Comparison of ENCODE assay signal across 9 cellular contexts in genomic region chr22:44037519-44038370, GRCh38. TPM values are rescaled to one million over a fixed set of nuclear protein-coding genes. Genes with fewer than 3 reads are reported as not detected.
DNase-seq lines count a peak whose midpoint lies in the region; ATAC-seq and TF ChIP-seq lines count a peak whose summit lies in the region.
"Had no signal": no experiment of that assay in that cellular context is flagged by ENCODE, and none has a peak within 500 bp of the region (broad histone marks: within the 10 kb centered on the region; RNA-seq: fewer than 3 reads in every experiment).

No MANE protein-coding gene starts in this region.

- H3K4me3 ChIP-seq in AG04450 (ENCODE audit: low read depth, low read length) (no peak overlapping the region; the same call in 1 of the 2 replicates), endodermal cell (ENCODE audit: low read length) (no peak overlapping the region), mucosa of stomach (ENCODE audit: low read length) (no peak overlapping the region)

- H3K9me3 ChIP-seq in AG04450 (ENCODE audit: control insufficient read depth, insufficient read depth, low read length): peaks cover 4% of the 10 kb centered on the region
- peaks cover 4% of the 10 kb centered on the region for H3K9me3 ChIP-seq in endodermal cell (ENCODE audit: control insufficient read depth, low read length)
- H3K9me3 ChIP-seq in mucosa of stomach (ENCODE audit: control insufficient read depth, low read length): no peaks in the 10 kb centered on the region
- H3K9me3 ChIP-seq: Caco-2 had no signal

- peaks cover 8% of the 10 kb centered on the region for H3K36me3 Mint-ChIP-seq in endodermal cell (ENCODE audit: low read depth)
- no peaks in the 10 kb centered on the region for H3K36me3 Mint-ChIP-seq in activated naive CD4-positive, alpha-beta T cell treated with anti-CD3 and anti-CD28 coated beads for 36 hours (ENCODE audit: low read depth)

- H3K27me3 ChIP-seq in AG04450 (ENCODE audit: control insufficient read depth, insufficient read depth, low read length) (no peaks in the 10 kb centered on the region), endodermal cell (ENCODE audit: control insufficient read depth, insufficient read depth, low read length, poor library complexity, severe bottlenecking) (no peaks in the 10 kb centered on the region), mucosa of stomach (ENCODE audit: control insufficient read depth, insufficient read depth, low read length) (no peaks in the 10 kb centered on the region)

- intact Hi-C loops in activated naive CD4-positive, alpha-beta T cell treated with anti-CD3 and anti-CD28 coated beads for 36 hours (cut with micrococcal nuclease): no loop called here

- WGBS in endodermal cell (ENCODE audit: insufficient coverage in 1 of 2, insufficient read length in 1 of 2), 2 experiments: 91% methylated on average over 9 of the region's 9 CpGs

- H3K36me3 ChIP-seq in endodermal cell (ENCODE audit: control insufficient read depth, insufficient read depth, low read length): no peaks in the 10 kb centered on the region
- H3K36me3 ChIP-seq in mucosa of stomach (ENCODE audit: control insufficient read depth, insufficient read depth, low read length): no peaks in the 10 kb centered on the region

- peaks cover 5% of the 10 kb centered on the region for H3K9me3 Mint-ChIP-seq in endodermal cell
- no peaks in the 10 kb centered on the region for H3K9me3 Mint-ChIP-seq in activated naive CD4-positive, alpha-beta T cell treated with anti-CD3 and anti-CD28 coated beads for 36 hours

- peak; percentile 86 for DNase-seq in AG04450 (ENCODE audit: low read depth, low spot score)
- DNase-seq in NCI-H2029 treated with DMSO at 0.1 percent for 48 hours (lab: John Stamatoyannopoulos, UW): peak; percentile 32
- DNase-seq in endodermal cell: no peak
- no peak for DNase-seq in activated naive CD4-positive, alpha-beta T cell treated with anti-CD3 and anti-CD28 coated beads for 36 hours
- no peak for DNase-seq in activated CD4-positive, alpha-beta T cell treated with anti-CD3 and anti-CD28 coated beads, Interleukin-2, amount 50 U/mL, for 48 hours
- DNase-seq in cerebellum (ENCODE audit: low spot score): no peak
- DNase-seq: Caco-2 had no signal

- no peak overlapping the region for H3K9ac ChIP-seq in endodermal cell (ENCODE audit: extremely low read depth, low read length, poor library complexity, severe bottlenecking)
- peak overlapping the region; percentile 28 for H3K9ac ChIP-seq in mucosa of stomach (ENCODE audit: low read length)

- TF ChIP-seq CTCF in AG04450 (IDR thresholded peaks at IDR 0.05; ENCODE audit: low read depth, low read length) (no peak), endodermal cell (conservative IDR thresholded peaks at IDR 0.05) (no peak)

- POLR2A ChIA-PET in AG04450 (lab: Yijun Ruan, JAX): no interaction called here

- peak overlapping the region; percentile 78 for H3K27ac ChIP-seq in AG04450 (ENCODE audit: low read depth, low read length)
- no peak overlapping the region for H3K27ac ChIP-seq in endodermal cell (ENCODE audit: low read depth, low read length)

- H3K27ac Mint-ChIP-seq in endodermal cell: peak overlapping the region; percentile 38
- H3K27ac Mint-ChIP-seq in activated naive CD4-positive, alpha-beta T cell treated with anti-CD3 and anti-CD28 coated beads for 36 hours: no peak overlapping the region

- H3K4me3 Mint-ChIP-seq in endodermal cell: no peak overlapping the region
- H3K4me3 Mint-ChIP-seq in activated naive CD4-positive, alpha-beta T cell treated with anti-CD3 and anti-CD28 coated beads for 36 hours: no peak overlapping the region

- ATAC-seq in HG02759 (IDR thresholded peaks at IDR 0.05; ENCODE audit: unreplicated experiment): no peak

- H3K4me1 Mint-ChIP-seq in endodermal cell: peaks cover 11% of the 10 kb centered on the region
- H3K4me1 Mint-ChIP-seq in activated naive CD4-positive, alpha-beta T cell treated with anti-CD3 and anti-CD28 coated beads for 36 hours (ENCODE audit: low read depth): peaks cover 10% of the 10 kb centered on the region

- CTCF ChIA-PET in AG04450 (lab: Charles Lee): interaction anchor here (0.9 kb wide), 1 partner anchor 44 kb away, joined by 3 read pairs; no protein-coding TSS in a partner anchor
- CTCF ChIA-PET in activated naive CD4-positive, alpha-beta T cell treated with anti-CD3 and anti-CD28 coated beads for 36 hours (lab: Charles Lee): interaction anchor here (0.5 kb wide), 1 partner anchor 838 kb away, joined by 3 read pairs; no protein-coding TSS in a partner anchor

- H3K4me1 ChIP-seq in endodermal cell (ENCODE audit: control insufficient read depth, insufficient read depth, low read length) (no peaks in the 10 kb centered on the region), mucosa of stomach (ENCODE audit: control insufficient read depth, insufficient read depth, low read length) (no peaks in the 10 kb centered on the region)
- H3K4me1 ChIP-seq: Caco-2 had no signal

- H3K27me3 Mint-ChIP-seq in endodermal cell (ENCODE audit: insufficient read depth): peaks cover 8% of the 10 kb centered on the region
- peaks cover 7% of the 10 kb centered on the region for H3K27me3 Mint-ChIP-seq in activated naive CD4-positive, alpha-beta T cell treated with anti-CD3 and anti-CD28 coated beads for 36 hours (ENCODE audit: low read depth)

RNA-seq across cellular contexts. Expression of gene PARVB, which starts 13.6 kb away (rescaled TPM):
- 49.5 and 56.1 TPM in 2 replicates for polyA plus RNA-seq in AG04450 (2011; rRNA removed)
- 24.5 and 33.9 TPM in 2 replicates for polyA minus RNA-seq in AG04450 (2011; rRNA and poly(A)+ RNA removed)
- total RNA-seq in endodermal cell: 10 to 100 TPM; 29.6 to 32.3 TPM
- polyA plus RNA-seq in endodermal cell (2013, experiment 1 of 2): 12.6 TPM
- polyA plus RNA-seq in endodermal cell (2013, experiment 2 of 2): 9.5 TPM
- total RNA-seq in activated naive CD4-positive, alpha-beta T cell treated with anti-CD3 and anti-CD28 coated beads for 36 hours: 10 to 100 TPM; 37.2 to 37.6 TPM
- 5.1 TPM for total RNA-seq in cerebellum

Comparison
In these comparisons a context has a peak if more than half of its experiments do, and no peak if none do; other contexts are left out.
1. DNase-seq: peak in AG04450 (single experiment) and NCI-H2029 treated with DMSO at 0.1 percent for 48 hours (single experiment); none in endodermal cell (single experiment), activated naive CD4-positive, alpha-beta T cell treated with anti-CD3 and anti-CD28 coated beads for 36 hours (single experiment), activated CD4-positive, alpha-beta T cell treated with anti-CD3 and anti-CD28 coated beads, Interleukin-2, amount 50 U/mL, for 48 hours (0 of 2) and cerebellum (single experiment).